Comparison of ENCODE assay signal across 8 cellular contexts in genomic region chr11:66438504-66439466, GRCh38. TPM values are rescaled to one million over a fixed set of nuclear protein-coding genes. Genes with fewer than 3 reads are reported as not detected.
DNase-seq lines count a peak whose midpoint lies in the region; ATAC-seq and TF ChIP-seq lines count a peak whose summit lies in the region.

Gene MRPL11 (minus strand): TSS chr11:66438848. CDS start chr11:66438754, 94 bp downstream.

- DNase-seq in AG20443 (ENCODE audit: low spot score), result peak; percentile 96
- peak; percentile 92 for DNase-seq in NCI-H446 treated with DMSO at 0.1 percent for 48 hours (lab: John Stamatoyannopoulos, UW)
- peak; percentile 88 for DNase-seq in activated CD4-positive, CD25-positive, alpha-beta regulatory T cell treated with anti-CD3 and anti-CD28 coated beads, Interleukin-2, amount 50 U/mL, for 72 hours
- DNase-seq in cerebellum (ENCODE audit: low spot score), result peak; percentile 94
- DNase-seq in kidney epithelial cell (ENCODE audit: low read depth), result peak; percentile 70
- peak; percentile 61 to 77 for DNase-seq in stimulated activated CD4-positive, alpha-beta T cell treated with anti-CD3 and anti-CD28 coated beads, Interleukin-1b, Interleukin-23, amount 100 ng/mL, for 1 hour (ENCODE audit: low read depth in 2 of 2)

- TF ChIP-seq CTCF in kidney epithelial cell (IDR thresholded peaks at IDR 0.05; ENCODE audit: insufficient read depth, low read length, poor library complexity, severe bottlenecking), result peak; percentile 72

- ATAC-seq in GM19025 (IDR thresholded peaks at IDR 0.05; ENCODE audit: low read depth, unreplicated experiment) (peak; percentile 93), HG03354 (IDR thresholded peaks at IDR 0.05; ENCODE audit: poor library complexity, severe bottlenecking, unreplicated experiment) (peak; percentile 95)

- no peaks in the 10 kb centered on the region for H3K27me3 ChIP-seq in kidney epithelial cell (ENCODE audit: control insufficient read depth, insufficient read depth, low read length)

- H3K36me3 ChIP-seq in kidney epithelial cell (ENCODE audit: control insufficient read depth, insufficient read depth, low read length), result peaks cover 3% of the 10 kb centered on the region

- H3K4me3 ChIP-seq in kidney epithelial cell (ENCODE audit: low read depth, low read length), result peak within 1 kb of the TSS; percentile 72

RNA-seq across cellular contexts. Expression of gene MRPL11, which starts in this region (rescaled TPM):
- total RNA-seq in cerebellum (13.1 TPM), kidney epithelial cell (54.8 and 62.6 TPM in 2 replicates)

Comparison
In these comparisons a context has a peak if more than half of its experiments do, and no peak if none do; other contexts are left out.
1. Peak in every context shown above with its lines: DNase-seq, ATAC-seq and H3K4me3 ChIP-seq.